8 cellular contexts compared by ENCODE assay signal in genomic region chr17:60390881-60391418, GRCh38. TPM values are rescaled to one million over a fixed set of nuclear protein-coding genes. Genes with fewer than 3 reads are reported as not detected.
DNase-seq lines count a peak whose midpoint lies in the region; ATAC-seq and TF ChIP-seq lines count a peak whose summit lies in the region.

No MANE protein-coding gene starts in this region.

- DNase-seq in SKM-1 (lab: John Stamatoyannopoulos, UW; ENCODE audit: unreplicated experiment), result peak; percentile 31
- DNase-seq in SKM-1 treated with dmso at 0.1 percent for 144 hours (lab: John Stamatoyannopoulos, UW; ENCODE audit: unreplicated experiment), result no peak
- DNase-seq in NCI-H2227 (lab: John Stamatoyannopoulos, UW; ENCODE audit: unreplicated experiment), result peak; percentile 51
- DNase-seq in activated T-cell treated with anti-CD3 and anti-CD28 coated beads, Interleukin-2, amount 50 U/mL, for 72 hours, result peak; percentile 33 to 37
- peak; percentile 53 for DNase-seq in fibroblast of pulmonary artery (ENCODE audit: low read depth)
- peak; percentile 6 for DNase-seq in neural crest cell (ENCODE audit: low read depth, low spot score)

- peaks cover 4 to 5% of the 10 kb centered on the region in 2 donors for H3K36me3 Mint-ChIP-seq in activated T-cell treated with anti-CD3 and anti-CD28 coated beads, Interleukin-2, amount 50 U/mL, for 72 hours (ENCODE audit: insufficient read depth in 2 of 2)
- no peaks in the 10 kb centered on the region for H3K36me3 Mint-ChIP-seq in neural crest cell (ENCODE audit: low read depth)

- H3K27ac Mint-ChIP-seq in activated T-cell treated with anti-CD3 and anti-CD28 coated beads, Interleukin-2, amount 50 U/mL, for 72 hours, result peak overlapping the region; percentile 91
- peak overlapping the region; percentile 76 for H3K27ac Mint-ChIP-seq in neural crest cell (ENCODE audit: unreplicated experiment)

- peak overlapping the region; percentile 94 for H3K4me3 ChIP-seq in fibroblast of pulmonary artery (replicated peaks; ENCODE audit: low read depth, low read length)

- H3K4me3 Mint-ChIP-seq in activated T-cell treated with anti-CD3 and anti-CD28 coated beads, Interleukin-2, amount 50 U/mL, for 72 hours, result peak overlapping the region; percentile 91 to 95
- peak overlapping the region; percentile 96 for H3K4me3 Mint-ChIP-seq in neural crest cell

- H3K9me3 Mint-ChIP-seq in activated T-cell treated with anti-CD3 and anti-CD28 coated beads, Interleukin-2, amount 50 U/mL, for 72 hours, result no peaks in the 10 kb centered on the region
- no peaks in the 10 kb centered on the region for H3K9me3 Mint-ChIP-seq in neural crest cell

- H3K4me1 Mint-ChIP-seq in activated T-cell treated with anti-CD3 and anti-CD28 coated beads, Interleukin-2, amount 50 U/mL, for 72 hours (ENCODE audit: low read depth), result peaks cover 49% of the 10 kb centered on the region
- peaks cover 47% of the 10 kb centered on the region for H3K4me1 Mint-ChIP-seq in neural crest cell

- TF ChIP-seq CTCF in fibroblast of pulmonary artery (IDR thresholded peaks at IDR 0.05; ENCODE audit: low read length, missing control alignments) (no peak), neural crest cell (conservative IDR thresholded peaks at IDR 0.05) (no peak)

- ATAC-seq in activated T-cell treated with anti-CD3 and anti-CD28 coated beads, Interleukin-2, amount 50 U/mL, for 72 hours (replicated peaks in 1 of 2), result no peak
- no peak for ATAC-seq in GM18868 (IDR thresholded peaks at IDR 0.05; ENCODE audit: unreplicated experiment)
- no peak for ATAC-seq in HG03135 (IDR thresholded peaks at IDR 0.05; ENCODE audit: unreplicated experiment)

- H3K27me3 Mint-ChIP-seq in activated T-cell treated with anti-CD3 and anti-CD28 coated beads, Interleukin-2, amount 50 U/mL, for 72 hours (ENCODE audit: low read depth), result no peaks in the 10 kb centered on the region
- H3K27me3 Mint-ChIP-seq in neural crest cell (ENCODE audit: low read depth), result no peaks in the 10 kb centered on the region

RNA-seq across cellular contexts. Expression of gene USP32, which starts 1.0 kb away (rescaled TPM):
- 10 to 100 TPM; 42.4 to 48.8 TPM for total RNA-seq in activated T-cell treated with anti-CD3 and anti-CD28 coated beads, Interleukin-2, amount 50 U/mL, for 72 hours
- total RNA-seq in neural crest cell, result 38.9 and 40.8 TPM in 2 replicates

RNA-seq across cellular contexts. Expression of gene CHCT1, which starts 31.3 kb away (rescaled TPM):
- under 1 TPM; 0.46 to 0.67 TPM for total RNA-seq in activated T-cell treated with anti-CD3 and anti-CD28 coated beads, Interleukin-2, amount 50 U/mL, for 72 hours
- not detected in 2 replicates for total RNA-seq in neural crest cell
